8 cellular contexts compared by ENCODE assay signal in the genomic region with DNA sequence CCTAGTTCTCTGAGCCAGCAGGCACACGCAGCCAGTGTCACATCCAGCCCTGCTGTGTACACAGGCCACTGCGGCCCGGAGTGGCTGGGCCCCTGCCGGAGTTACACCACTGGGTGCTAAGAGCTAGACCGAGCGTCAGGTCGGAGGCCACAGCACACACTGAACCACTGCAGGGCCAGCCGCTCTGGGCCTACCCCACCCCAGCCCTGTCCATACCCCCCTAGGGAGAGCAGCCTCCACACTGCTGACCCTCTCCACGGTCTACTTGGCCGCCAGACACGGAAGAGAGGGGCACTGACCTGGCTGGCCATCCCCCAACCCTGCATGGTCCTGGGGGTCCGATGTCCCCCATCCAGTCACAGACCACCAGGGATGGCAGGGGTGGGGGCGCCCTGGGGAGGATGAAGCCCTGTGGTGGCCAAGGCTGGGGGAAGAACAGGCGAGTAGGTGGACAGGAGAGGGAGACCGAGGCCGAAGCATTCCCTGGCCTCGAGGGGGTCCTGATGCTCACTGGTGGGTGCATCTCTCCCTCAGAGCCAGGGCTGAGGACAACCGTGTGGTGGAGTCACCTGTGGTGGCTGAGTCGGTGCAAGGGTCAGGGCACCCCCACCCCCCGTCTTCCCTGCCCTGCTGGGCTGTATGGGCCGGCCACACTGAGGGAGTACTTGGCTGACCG. TPM values are rescaled to one million over a fixed set of nuclear protein-coding genes. Genes with fewer than 3 reads are reported as not detected.
DNase-seq lines count a peak whose midpoint lies in the region; ATAC-seq and TF ChIP-seq lines count a peak whose summit lies in the region.

No MANE protein-coding gene starts in this region.

- H3K36me3 ChIP-seq in GM23248 (ENCODE audit: low read depth): no peaks in the 10 kb centered on the region
- H3K36me3 ChIP-seq in skeletal muscle tissue (ENCODE audit: control insufficient read depth in 3 of 3, insufficient read depth in 3 of 3, low read length in 3 of 3): no peaks in the 10 kb centered on the region

- DNase-seq in GM23248: no peak
- peak; percentile 20 for DNase-seq in activated CD8-positive, alpha-beta T cell treated with anti-CD3 and anti-CD28 coated beads for 36 hours
- DNase-seq in right cardiac atrium: peak; percentile 22 to 69 (median 57)
- DNase-seq in SW 1271 (lab: John Stamatoyannopoulos, UW): no peak
- no peak for DNase-seq in caudate nucleus (lab: John Stamatoyannopoulos, UW)

- no peaks in the 10 kb centered on the region for H3K79me2 ChIP-seq in GM23248 (ENCODE audit: insufficient read depth)

- no peaks in the 10 kb centered on the region for H3K9me2 ChIP-seq in GM23248 (ENCODE audit: insufficient read depth)

- TF ChIP-seq CTCF in activated CD8-positive, alpha-beta T cell treated with anti-CD3 and anti-CD28 coated beads for 36 hours (IDR thresholded peaks at IDR 0.05): no peak

- in situ Hi-C loops in GM23248 (cut with MboI): no loop called here

- 79% methylated on average over 21 to 22 of the region's 22 CpGs for WGBS in GM23248 (ENCODE audit: low coverage in 1 of 2, low lambda C conversion rate in 2 of 2, missing lambda C conversion rate in 2 of 2), 2 experiments
- WGBS in right cardiac atrium: 82% methylated on average over 22 of the region's 22 CpGs

- CTCF ChIA-PET in activated CD8-positive, alpha-beta T cell treated with anti-CD3 and anti-CD28 coated beads for 36 hours (lab: Charles Lee): interaction anchor here (2.0 kb wide), 1 partner anchor 98 kb away, joined by 9 read pairs; no protein-coding TSS in a partner anchor

- H3K4me1 Mint-ChIP-seq in activated CD8-positive, alpha-beta T cell treated with anti-CD3 and anti-CD28 coated beads for 36 hours (ENCODE audit: low read depth): peaks cover 9% of the 10 kb centered on the region

- intact Hi-C loops in activated CD8-positive, alpha-beta T cell treated with anti-CD3 and anti-CD28 coated beads for 36 hours (cut with micrococcal nuclease): no loop called here
- intact Hi-C loops in right cardiac atrium (cut with DNase I): no loop called here

- H3K4me3 Mint-ChIP-seq in activated CD8-positive, alpha-beta T cell treated with anti-CD3 and anti-CD28 coated beads for 36 hours: peak overlapping the region; percentile 77

- H3K9me3 Mint-ChIP-seq in activated CD8-positive, alpha-beta T cell treated with anti-CD3 and anti-CD28 coated beads for 36 hours: no peaks in the 10 kb centered on the region

- H3F3A ChIP-seq in GM23248 (ENCODE audit: insufficient read depth): 0 out of 2 replicates have a peak, but pooled peaks cover 6% of the 10 kb centered on the region

- peak overlapping the region; percentile 76 for H3K4me3 ChIP-seq in GM23248
- peak overlapping the region; percentile 64 for H3K4me3 ChIP-seq in right cardiac atrium (ENCODE audit: low read length)
- peak overlapping the region; percentile 16 to 67 (median 63) for H3K4me3 ChIP-seq in skeletal muscle tissue (ENCODE audit: low read length in 3 of 3)

- H3K27ac ChIP-seq in GM23248: no peak overlapping the region
- peak overlapping the region; percentile 6 for H3K27ac ChIP-seq in right cardiac atrium (ENCODE audit: low read length)
- H3K27ac ChIP-seq in skeletal muscle tissue (ENCODE audit: low read depth, low read length): no peak overlapping the region
- no peak overlapping the region for H3K27ac ChIP-seq in caudate nucleus (ENCODE audit: low read depth, low read length)

- H3K4me1 ChIP-seq in GM23248 (ENCODE audit: insufficient read depth) (peaks cover 5% of the 10 kb centered on the region), right cardiac atrium (ENCODE audit: control insufficient read depth, insufficient read depth, low read length) (no peaks in the 10 kb centered on the region), skeletal muscle tissue (ENCODE audit: control insufficient read depth in 3 of 3, insufficient read depth in 3 of 3, low read length in 3 of 3) (peaks cover 11 to 16% (median 15%) of the 10 kb centered on the region in 3 donors)

- POLR2A ChIA-PET in activated CD8-positive, alpha-beta T cell treated with anti-CD3 and anti-CD28 coated beads for 36 hours (lab: Charles Lee): interaction anchor here (1.3 to 1.9 kb wide), 2 partner anchors 11 to 80 kb away, joined by 3 to 5 read pairs; no protein-coding TSS in a partner anchor

- no peaks in the 10 kb centered on the region for H3K9me3 ChIP-seq in GM23248 (ENCODE audit: low read depth)
- H3K9me3 ChIP-seq in right cardiac atrium (ENCODE audit: control insufficient read depth, low read length): no peaks in the 10 kb centered on the region
- H3K9me3 ChIP-seq in skeletal muscle tissue (ENCODE audit: control insufficient read depth in 3 of 3, low read length in 3 of 3): no peaks in the 10 kb centered on the region

- H3K36me3 Mint-ChIP-seq in activated CD8-positive, alpha-beta T cell treated with anti-CD3 and anti-CD28 coated beads for 36 hours (ENCODE audit: low read depth): peaks cover 4% of the 10 kb centered on the region

- ATAC-seq in activated CD8-positive, alpha-beta T cell treated with anti-CD3 and anti-CD28 coated beads for 36 hours: peak; percentile 2
- peak; percentile 4 to 20 for ATAC-seq in right cardiac atrium
- no peak for ATAC-seq in HG02610 (IDR thresholded peaks at IDR 0.05; ENCODE audit: unreplicated experiment)
- no peak for ATAC-seq in GM21447 (IDR thresholded peaks at IDR 0.05; ENCODE audit: unreplicated experiment)

- H3K27me3 ChIP-seq in GM23248 (replicated peaks; ENCODE audit: insufficient read depth): no peaks in the 10 kb centered on the region
- no peaks in the 10 kb centered on the region for H3K27me3 ChIP-seq in right cardiac atrium (ENCODE audit: control insufficient read depth, insufficient read depth)
- peaks cover 24 to 31% (median 27%) of the 10 kb centered on the region in 3 donors for H3K27me3 ChIP-seq in skeletal muscle tissue (ENCODE audit: control insufficient read depth in 3 of 3, insufficient read depth in 3 of 3, low read length in 3 of 3)

- H3K9ac ChIP-seq in GM23248 (peak overlapping the region; percentile 65), skeletal muscle tissue (ENCODE audit: low read depth in 1 of 3, low read length in 3 of 3) (peak overlapping the region; percentile 36 to 75 (median 38))

- no peak overlapping the region for H2AFZ ChIP-seq in GM23248

- no peaks in the 10 kb centered on the region for H3K27me3 Mint-ChIP-seq in activated CD8-positive, alpha-beta T cell treated with anti-CD3 and anti-CD28 coated beads for 36 hours

- no peaks in the 10 kb centered on the region for H4K20me1 ChIP-seq in GM23248 (ENCODE audit: insufficient read depth)

- H3K27ac Mint-ChIP-seq in activated CD8-positive, alpha-beta T cell treated with anti-CD3 and anti-CD28 coated beads for 36 hours: peak overlapping the region; percentile 75

- peak overlapping the region; percentile 78 for H3K4me2 ChIP-seq in GM23248 (ENCODE audit: unreplicated experiment)

RNA-seq across cellular contexts. Expression of a gene that starts 34.9 kb away (rescaled TPM):
- 8.9 and 9.7 TPM in 2 replicates for total RNA-seq in GM23248 (2014; rRNA removed; shearing (Covaris generic))
- polyA plus RNA-seq in GM23248 (2016; fragmentation: Nextera tagmentation; extraction: Ambion mirVana) (23.1 and 24.9 TPM in 2 replicates), right cardiac atrium (19.6 TPM)
- 10 to 100 TPM; 67.7 to 73.5 TPM for total RNA-seq in activated CD8-positive, alpha-beta T cell treated with anti-CD3 and anti-CD28 coated beads for 36 hours
- total RNA-seq in right cardiac atrium (10 to 100 TPM; 17.5 to 25.1 (median 21.2) TPM), skeletal muscle tissue (14.6 TPM)

Comparison
In these comparisons a context has a peak if more than half of its experiments do, and no peak if none do; other contexts are left out.
1. DNase-seq: peak in activated CD8-positive, alpha-beta T cell treated with anti-CD3 and anti-CD28 coated beads for 36 hours (single experiment) and right cardiac atrium (3 of 3); none in GM23248 (single experiment), SW 1271 (0 of 2) and caudate nucleus (0 of 61).
2. ATAC-seq: peak in activated CD8-positive, alpha-beta T cell treated with anti-CD3 and anti-CD28 coated beads for 36 hours (single experiment) and right cardiac atrium (2 of 2); none in HG02610 (single experiment) and GM21447 (single experiment).
3. Peak in every context shown above with its lines, with median percentiles within 50 percentile points of each other: H3K4me3 ChIP-seq.